Comparison of ENCODE assay signal across 1 cellular context in the genomic region with DNA sequence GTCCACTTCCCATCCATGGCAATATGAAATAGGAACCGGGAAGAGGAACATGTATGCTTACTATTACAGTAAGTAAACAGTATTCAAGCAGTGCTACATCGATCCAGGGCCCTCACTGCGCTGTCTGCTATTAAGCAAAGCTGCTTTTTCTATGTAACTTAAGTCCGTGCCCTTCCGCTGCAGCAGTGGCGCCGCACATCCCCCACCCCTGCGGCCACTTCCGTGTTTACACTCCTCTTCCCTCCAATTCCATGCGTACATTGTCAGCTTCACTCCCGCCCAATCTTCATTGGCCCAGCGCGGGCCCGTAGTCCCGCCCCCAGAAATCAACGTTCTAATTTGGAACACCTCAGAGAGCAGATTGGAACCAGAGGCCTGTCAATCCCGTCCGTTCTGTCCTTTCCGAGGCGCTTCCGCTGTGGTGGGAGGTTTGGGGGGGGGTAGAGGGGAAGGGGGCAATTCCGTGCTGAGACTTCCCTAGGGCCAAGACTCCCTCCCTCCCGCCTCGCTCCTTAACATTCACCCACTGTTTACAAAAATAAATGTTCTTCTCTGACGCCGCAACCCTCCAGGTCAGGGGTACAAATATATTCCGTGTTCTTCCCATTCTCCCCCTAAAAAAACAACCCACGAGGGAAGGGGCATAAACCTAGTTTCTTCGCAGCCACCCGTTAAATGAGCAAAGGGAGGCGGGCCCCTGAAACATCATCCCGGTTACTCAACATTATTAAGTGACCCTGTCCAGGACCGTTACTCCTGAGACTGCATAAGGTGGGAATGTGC.
TF ChIP-seq lines count a peak whose summit lies in the region.

No MANE protein-coding gene starts in this region.

TF ChIP-seq in K562, 482 proteins besides CTCF, POLR2A, EP300 and RAD21 (continued from another document and continues in another):
- TF ChIP-seq TFAM (CRISPR knock-in tag; conservative IDR thresholded peaks at IDR 0.05): no peak
- no peak for TF ChIP-seq KLF6 (CRISPR knock-in tag; IDR thresholded peaks at IDR 0.05; ENCODE audit: borderline replicate concordance)
- TF ChIP-seq, protein P1, sequence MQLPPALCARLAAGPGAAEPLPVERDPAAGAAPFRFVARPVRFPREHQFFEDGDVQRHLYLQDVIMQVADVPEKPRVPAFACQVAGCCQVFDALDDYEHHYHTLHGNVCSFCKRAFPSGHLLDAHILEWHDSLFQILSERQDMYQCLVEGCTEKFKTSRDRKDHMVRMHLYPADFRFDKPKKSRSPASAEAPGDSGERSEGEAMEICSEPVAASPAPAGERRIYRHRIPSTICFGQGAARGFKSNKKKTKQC (CRISPR knock-in tag; IDR thresholded peaks at IDR 0.05): no peak; the same call in 1 of the 2 replicates
- TF ChIP-seq, protein P2, sequence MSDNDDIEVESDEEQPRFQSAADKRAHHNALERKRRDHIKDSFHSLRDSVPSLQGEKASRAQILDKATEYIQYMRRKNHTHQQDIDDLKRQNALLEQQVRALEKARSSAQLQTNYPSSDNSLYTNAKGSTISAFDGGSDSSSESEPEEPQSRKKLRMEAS (CRISPR knock-in tag; IDR thresholded peaks at IDR 0.05): peak; percentile 72
- TF ChIP-seq WHSC1 (IDR thresholded peaks at IDR 0.05; ENCODE audit: low read length): no peak
- peak; percentile 80 for TF ChIP-seq MBD2 (IDR thresholded peaks at IDR 0.05; ENCODE audit: borderline replicate concordance, low read depth)
- TF ChIP-seq, protein P3, sequence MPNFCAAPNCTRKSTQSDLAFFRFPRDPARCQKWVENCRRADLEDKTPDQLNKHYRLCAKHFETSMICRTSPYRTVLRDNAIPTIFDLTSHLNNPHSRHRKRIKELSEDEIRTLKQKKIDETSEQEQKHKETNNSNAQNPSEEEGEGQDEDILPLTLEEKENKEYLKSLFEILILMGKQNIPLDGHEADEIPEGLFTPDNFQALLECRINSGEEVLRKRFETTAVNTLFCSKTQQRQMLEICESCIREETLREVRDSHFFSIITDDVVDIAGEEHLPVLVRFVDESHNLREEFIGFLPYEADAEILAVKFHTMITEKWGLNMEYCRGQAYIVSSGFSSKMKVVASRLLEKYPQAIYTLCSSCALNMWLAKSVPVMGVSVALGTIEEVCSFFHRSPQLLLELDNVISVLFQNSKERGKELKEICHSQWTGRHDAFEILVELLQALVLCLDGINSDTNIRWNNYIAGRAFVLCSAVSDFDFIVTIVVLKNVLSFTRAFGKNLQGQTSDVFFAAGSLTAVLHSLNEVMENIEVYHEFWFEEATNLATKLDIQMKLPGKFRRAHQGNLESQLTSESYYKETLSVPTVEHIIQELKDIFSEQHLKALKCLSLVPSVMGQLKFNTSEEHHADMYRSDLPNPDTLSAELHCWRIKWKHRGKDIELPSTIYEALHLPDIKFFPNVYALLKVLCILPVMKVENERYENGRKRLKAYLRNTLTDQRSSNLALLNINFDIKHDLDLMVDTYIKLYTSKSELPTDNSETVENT (CRISPR knock-in tag; IDR thresholded peaks at IDR 0.05): no peak
- TF ChIP-seq DDX20 (tag; IDR thresholded peaks at IDR 0.05; ENCODE audit: low read depth): no peak
- TF ChIP-seq PHF20 (IDR thresholded peaks at IDR 0.05; ENCODE audit: partially characterized antibody): no peak
- TF ChIP-seq HIVEP1 (CRISPR knock-in tag; IDR thresholded peaks at IDR 0.05): no peak
- no peak for TF ChIP-seq ZEB2 (IDR thresholded peaks at IDR 0.05)
- TF ChIP-seq ZNF347 (CRISPR knock-in tag; IDR thresholded peaks at IDR 0.05; ENCODE audit: low read depth): no peak
- no peak for TF ChIP-seq JUNB (CRISPR knock-in tag; conservative IDR thresholded peaks at IDR 0.05)
- TF ChIP-seq SPI1 (IDR thresholded peaks at IDR 0.05; ENCODE audit: borderline replicate concordance, low read depth, low read length): peak; percentile 84
- TF ChIP-seq RUNX1 (IDR thresholded peaks at IDR 0.05; ENCODE audit: low read depth): no peak
- peak; percentile 58 for TF ChIP-seq CCNT2 (IDR thresholded peaks at IDR 0.05; ENCODE audit: borderline replicate concordance, extremely low read depth, insufficient read length, low read depth, low read length)
- no peak for TF ChIP-seq U2AF2 (optimal IDR thresholded peaks at IDR 0.05; ENCODE audit: low read depth, low read length)
- TF ChIP-seq, protein P4, sequence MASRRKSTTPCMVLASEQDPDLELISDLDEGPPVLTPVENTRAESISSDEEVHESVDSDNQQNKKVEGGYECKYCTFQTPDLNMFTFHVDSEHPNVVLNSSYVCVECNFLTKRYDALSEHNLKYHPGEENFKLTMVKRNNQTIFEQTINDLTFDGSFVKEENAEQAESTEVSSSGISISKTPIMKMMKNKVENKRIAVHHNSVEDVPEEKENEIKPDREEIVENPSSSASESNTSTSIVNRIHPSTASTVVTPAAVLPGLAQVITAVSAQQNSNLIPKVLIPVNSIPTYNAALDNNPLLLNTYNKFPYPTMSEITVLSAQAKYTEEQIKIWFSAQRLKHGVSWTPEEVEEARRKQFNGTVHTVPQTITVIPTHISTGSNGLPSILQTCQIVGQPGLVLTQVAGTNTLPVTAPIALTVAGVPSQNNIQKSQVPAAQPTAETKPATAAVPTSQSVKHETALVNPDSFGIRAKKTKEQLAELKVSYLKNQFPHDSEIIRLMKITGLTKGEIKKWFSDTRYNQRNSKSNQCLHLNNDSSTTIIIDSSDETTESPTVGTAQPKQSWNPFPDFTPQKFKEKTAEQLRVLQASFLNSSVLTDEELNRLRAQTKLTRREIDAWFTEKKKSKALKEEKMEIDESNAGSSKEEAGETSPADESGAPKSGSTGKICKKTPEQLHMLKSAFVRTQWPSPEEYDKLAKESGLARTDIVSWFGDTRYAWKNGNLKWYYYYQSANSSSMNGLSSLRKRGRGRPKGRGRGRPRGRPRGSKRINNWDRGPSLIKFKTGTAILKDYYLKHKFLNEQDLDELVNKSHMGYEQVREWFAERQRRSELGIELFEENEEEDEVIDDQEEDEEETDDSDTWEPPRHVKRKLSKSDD (conservative IDR thresholded peaks at IDR 0.05; ENCODE audit: low read length): no peak
- TF ChIP-seq TRIM24 (IDR thresholded peaks at IDR 0.05): peak; percentile 69 to 76
- TF ChIP-seq, protein P5, sequence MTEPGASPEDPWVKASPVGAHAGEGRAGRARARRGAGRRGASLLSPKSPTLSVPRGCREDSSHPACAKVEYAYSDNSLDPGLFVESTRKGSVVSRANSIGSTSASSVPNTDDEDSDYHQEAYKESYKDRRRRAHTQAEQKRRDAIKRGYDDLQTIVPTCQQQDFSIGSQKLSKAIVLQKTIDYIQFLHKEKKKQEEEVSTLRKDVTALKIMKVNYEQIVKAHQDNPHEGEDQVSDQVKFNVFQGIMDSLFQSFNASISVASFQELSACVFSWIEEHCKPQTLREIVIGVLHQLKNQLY (CRISPR knock-in tag; conservative IDR thresholded peaks at IDR 0.05): no peak
- TF ChIP-seq ZNF707 (CRISPR knock-in tag; conservative IDR thresholded peaks at IDR 0.05): no peak
- TF ChIP-seq, protein P6, sequence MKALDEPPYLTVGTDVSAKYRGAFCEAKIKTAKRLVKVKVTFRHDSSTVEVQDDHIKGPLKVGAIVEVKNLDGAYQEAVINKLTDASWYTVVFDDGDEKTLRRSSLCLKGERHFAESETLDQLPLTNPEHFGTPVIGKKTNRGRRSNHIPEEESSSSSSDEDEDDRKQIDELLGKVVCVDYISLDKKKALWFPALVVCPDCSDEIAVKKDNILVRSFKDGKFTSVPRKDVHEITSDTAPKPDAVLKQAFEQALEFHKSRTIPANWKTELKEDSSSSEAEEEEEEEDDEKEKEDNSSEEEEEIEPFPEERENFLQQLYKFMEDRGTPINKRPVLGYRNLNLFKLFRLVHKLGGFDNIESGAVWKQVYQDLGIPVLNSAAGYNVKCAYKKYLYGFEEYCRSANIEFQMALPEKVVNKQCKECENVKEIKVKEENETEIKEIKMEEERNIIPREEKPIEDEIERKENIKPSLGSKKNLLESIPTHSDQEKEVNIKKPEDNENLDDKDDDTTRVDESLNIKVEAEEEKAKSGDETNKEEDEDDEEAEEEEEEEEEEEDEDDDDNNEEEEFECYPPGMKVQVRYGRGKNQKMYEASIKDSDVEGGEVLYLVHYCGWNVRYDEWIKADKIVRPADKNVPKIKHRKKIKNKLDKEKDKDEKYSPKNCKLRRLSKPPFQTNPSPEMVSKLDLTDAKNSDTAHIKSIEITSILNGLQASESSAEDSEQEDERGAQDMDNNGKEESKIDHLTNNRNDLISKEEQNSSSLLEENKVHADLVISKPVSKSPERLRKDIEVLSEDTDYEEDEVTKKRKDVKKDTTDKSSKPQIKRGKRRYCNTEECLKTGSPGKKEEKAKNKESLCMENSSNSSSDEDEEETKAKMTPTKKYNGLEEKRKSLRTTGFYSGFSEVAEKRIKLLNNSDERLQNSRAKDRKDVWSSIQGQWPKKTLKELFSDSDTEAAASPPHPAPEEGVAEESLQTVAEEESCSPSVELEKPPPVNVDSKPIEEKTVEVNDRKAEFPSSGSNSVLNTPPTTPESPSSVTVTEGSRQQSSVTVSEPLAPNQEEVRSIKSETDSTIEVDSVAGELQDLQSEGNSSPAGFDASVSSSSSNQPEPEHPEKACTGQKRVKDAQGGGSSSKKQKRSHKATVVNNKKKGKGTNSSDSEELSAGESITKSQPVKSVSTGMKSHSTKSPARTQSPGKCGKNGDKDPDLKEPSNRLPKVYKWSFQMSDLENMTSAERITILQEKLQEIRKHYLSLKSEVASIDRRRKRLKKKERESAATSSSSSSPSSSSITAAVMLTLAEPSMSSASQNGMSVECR (CRISPR knock-in tag; IDR thresholded peaks at IDR 0.05): peak; percentile 74; the same call in 1 of the 2 replicates
- TF ChIP-seq, protein P7, sequence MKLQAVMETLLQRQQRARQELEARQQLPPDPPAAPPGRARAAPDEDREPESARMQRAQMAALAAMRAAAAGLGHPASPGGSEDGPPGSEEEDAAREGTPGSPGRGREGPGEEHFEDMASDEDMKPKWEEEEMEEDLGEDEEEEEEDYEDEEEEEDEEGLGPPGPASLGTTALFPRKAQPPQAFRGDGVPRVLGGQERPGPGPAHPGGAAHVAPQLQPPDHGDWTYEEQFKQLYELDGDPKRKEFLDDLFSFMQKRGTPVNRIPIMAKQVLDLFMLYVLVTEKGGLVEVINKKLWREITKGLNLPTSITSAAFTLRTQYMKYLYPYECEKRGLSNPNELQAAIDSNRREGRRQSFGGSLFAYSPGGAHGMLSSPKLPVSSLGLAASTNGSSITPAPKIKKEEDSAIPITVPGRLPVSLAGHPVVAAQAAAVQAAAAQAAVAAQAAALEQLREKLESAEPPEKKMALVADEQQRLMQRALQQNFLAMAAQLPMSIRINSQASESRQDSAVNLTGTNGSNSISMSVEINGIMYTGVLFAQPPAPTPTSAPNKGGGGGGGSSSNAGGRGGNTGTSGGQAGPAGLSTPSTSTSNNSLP (IDR thresholded peaks at IDR 0.05; ENCODE audit: borderline replicate concordance, low read depth, low read length): peak; percentile 69; the same call in 1 of the 2 replicates
- TF ChIP-seq, protein P8, sequence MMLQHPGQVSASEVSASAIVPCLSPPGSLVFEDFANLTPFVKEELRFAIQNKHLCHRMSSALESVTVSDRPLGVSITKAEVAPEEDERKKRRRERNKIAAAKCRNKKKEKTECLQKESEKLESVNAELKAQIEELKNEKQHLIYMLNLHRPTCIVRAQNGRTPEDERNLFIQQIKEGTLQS (IDR thresholded peaks at IDR 0.05): no peak
- TF ChIP-seq, protein P8 (CRISPR knock-in tag; conservative IDR thresholded peaks at IDR 0.05): no peak
- 0 out of 2 replicates have a peak, but pooled peaks have one; percentile 50 for TF ChIP-seq ZNF589 (CRISPR knock-in tag; IDR thresholded peaks at IDR 0.05; ENCODE audit: low read depth)
- no peak for TF ChIP-seq RFX1 (IDR thresholded peaks at IDR 0.05)
- no peak for TF ChIP-seq PURB (CRISPR knock-in tag; IDR thresholded peaks at IDR 0.05; ENCODE audit: low read depth)
- TF ChIP-seq GATAD2A (IDR thresholded peaks at IDR 0.05): no peak
- TF ChIP-seq MAZ (CRISPR knock-in tag; conservative IDR thresholded peaks at IDR 0.05 in 1 of 2, IDR thresholded peaks at IDR 0.05 in 1 of 2): peak; percentile 60 to 77; a peak in 3 of 4 replicates
- peak; percentile 89 for TF ChIP-seq CXXC5 (CRISPR knock-in tag; IDR thresholded peaks at IDR 0.05)
- no peak for TF ChIP-seq RBBP5 (IDR thresholded peaks at IDR 0.05; ENCODE audit: borderline replicate concordance, insufficient read depth, low read length, poor library complexity, severe bottlenecking)
- no peak for TF ChIP-seq BRF1 (IDR thresholded peaks at IDR 0.05; ENCODE audit: borderline replicate concordance, extremely low read depth, insufficient read length)
- TF ChIP-seq, protein P9, sequence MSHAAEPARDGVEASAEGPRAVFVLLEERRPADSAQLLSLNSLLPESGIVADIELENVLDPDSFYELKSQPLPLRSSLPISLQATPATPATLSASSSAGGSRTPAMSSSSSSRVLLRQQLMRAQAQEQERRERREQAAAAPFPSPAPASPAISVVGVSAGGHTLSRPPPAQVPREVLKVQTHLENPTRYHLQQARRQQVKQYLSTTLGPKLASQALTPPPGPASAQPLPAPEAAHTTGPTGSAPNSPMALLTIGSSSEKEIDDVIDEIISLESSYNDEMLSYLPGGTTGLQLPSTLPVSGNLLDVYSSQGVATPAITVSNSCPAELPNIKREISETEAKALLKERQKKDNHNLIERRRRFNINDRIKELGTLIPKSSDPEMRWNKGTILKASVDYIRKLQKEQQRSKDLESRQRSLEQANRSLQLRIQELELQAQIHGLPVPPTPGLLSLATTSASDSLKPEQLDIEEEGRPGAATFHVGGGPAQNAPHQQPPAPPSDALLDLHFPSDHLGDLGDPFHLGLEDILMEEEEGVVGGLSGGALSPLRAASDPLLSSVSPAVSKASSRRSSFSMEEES (CRISPR knock-in tag; IDR thresholded peaks at IDR 0.05): no peak
- no peak for TF ChIP-seq KDM1A (IDR thresholded peaks at IDR 0.05)
- TF ChIP-seq, protein P10, sequence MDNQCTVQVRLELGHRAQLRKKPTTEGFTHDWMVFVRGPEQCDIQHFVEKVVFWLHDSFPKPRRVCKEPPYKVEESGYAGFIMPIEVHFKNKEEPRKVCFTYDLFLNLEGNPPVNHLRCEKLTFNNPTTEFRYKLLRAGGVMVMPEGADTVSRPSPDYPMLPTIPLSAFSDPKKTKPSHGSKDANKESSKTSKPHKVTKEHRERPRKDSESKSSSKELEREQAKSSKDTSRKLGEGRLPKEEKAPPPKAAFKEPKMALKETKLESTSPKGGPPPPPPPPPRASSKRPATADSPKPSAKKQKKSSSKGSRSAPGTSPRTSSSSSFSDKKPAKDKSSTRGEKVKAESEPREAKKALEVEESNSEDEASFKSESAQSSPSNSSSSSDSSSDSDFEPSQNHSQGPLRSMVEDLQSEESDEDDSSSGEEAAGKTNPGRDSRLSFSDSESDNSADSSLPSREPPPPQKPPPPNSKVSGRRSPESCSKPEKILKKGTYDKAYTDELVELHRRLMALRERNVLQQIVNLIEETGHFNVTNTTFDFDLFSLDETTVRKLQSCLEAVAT (IDR thresholded peaks at IDR 0.05): peak; percentile 19 to 41; a peak in 2 of 4 replicates
- TF ChIP-seq, protein P11, sequence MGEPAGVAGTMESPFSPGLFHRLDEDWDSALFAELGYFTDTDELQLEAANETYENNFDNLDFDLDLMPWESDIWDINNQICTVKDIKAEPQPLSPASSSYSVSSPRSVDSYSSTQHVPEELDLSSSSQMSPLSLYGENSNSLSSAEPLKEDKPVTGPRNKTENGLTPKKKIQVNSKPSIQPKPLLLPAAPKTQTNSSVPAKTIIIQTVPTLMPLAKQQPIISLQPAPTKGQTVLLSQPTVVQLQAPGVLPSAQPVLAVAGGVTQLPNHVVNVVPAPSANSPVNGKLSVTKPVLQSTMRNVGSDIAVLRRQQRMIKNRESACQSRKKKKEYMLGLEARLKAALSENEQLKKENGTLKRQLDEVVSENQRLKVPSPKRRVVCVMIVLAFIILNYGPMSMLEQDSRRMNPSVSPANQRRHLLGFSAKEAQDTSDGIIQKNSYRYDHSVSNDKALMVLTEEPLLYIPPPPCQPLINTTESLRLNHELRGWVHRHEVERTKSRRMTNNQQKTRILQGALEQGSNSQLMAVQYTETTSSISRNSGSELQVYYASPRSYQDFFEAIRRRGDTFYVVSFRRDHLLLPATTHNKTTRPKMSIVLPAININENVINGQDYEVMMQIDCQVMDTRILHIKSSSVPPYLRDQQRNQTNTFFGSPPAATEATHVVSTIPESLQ (CRISPR knock-in tag; IDR thresholded peaks at IDR 0.05): no peak
